Comparison of ENCODE assay signal across 8 cellular contexts in the genomic region with DNA sequence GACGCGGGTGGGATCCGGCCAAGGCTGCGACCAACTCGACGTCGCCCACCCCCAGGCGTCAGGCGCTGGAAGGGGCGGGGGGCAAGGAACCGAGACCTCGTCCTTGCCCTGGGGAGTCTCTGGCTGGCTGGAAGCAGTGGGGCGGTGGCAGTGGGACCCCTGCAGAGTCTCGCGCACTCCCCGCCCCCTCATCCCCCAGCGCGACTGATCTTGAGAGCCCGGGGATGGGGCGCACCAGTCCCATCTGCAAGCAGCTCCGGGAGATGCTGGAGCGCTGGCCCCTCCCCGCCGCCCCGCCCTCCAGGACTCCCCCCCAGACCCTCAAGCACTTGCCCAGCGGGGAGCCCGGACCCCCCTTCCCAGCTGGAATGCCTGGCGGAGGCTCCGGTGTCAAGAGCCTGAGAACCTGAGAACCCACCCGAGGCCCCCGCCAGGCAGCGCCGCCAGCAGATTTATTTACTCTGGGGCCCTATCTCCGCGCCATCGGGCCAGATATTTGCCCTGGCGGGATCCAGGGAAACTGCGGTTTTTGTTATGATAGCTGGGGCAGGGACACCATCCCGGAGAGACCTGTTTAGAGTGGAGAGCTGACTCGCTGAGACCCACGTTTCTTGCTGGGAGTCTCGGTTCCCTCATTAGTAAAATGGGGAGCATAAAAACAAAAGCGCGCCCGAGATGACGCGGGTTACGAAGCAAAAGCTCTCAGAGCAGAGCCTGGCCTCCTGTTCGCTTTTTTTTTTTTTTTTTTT. TPM values are rescaled to one million over a fixed set of nuclear protein-coding genes. Genes with fewer than 3 reads are reported as not detected.
DNase-seq lines count a peak whose midpoint lies in the region; ATAC-seq and TF ChIP-seq lines count a peak whose summit lies in the region.

No MANE protein-coding gene starts in this region.

- peak; percentile 70 to 76 for ATAC-seq in activated T-cell treated with anti-CD3 and anti-CD28 coated beads, Interleukin-2, amount 50 U/mL, for 4 hours
- ATAC-seq in HG02678 (IDR thresholded peaks at IDR 0.05; ENCODE audit: unreplicated experiment): no peak

- peaks cover 17% of the 10 kb centered on the region for H3K9me3 Mint-ChIP-seq in activated T-cell treated with anti-CD3 and anti-CD28 coated beads, Interleukin-2, amount 50 U/mL, for 4 hours

- CTCF ChIA-PET in RWPE1 (lab: Yijun Ruan, JAX): interaction anchor here (0.7 to 1.5 kb wide), 6 partner anchors 13 to 716 kb away, joined by 3 to 5 read pairs (median 3); no protein-coding TSS in a partner anchor

- peaks cover 8% of the 10 kb centered on the region for H3K4me1 Mint-ChIP-seq in activated T-cell treated with anti-CD3 and anti-CD28 coated beads, Interleukin-2, amount 50 U/mL, for 4 hours (ENCODE audit: low read depth)

- H3K27me3 Mint-ChIP-seq in activated T-cell treated with anti-CD3 and anti-CD28 coated beads, Interleukin-2, amount 50 U/mL, for 4 hours (ENCODE audit: low read depth): peaks cover 43% of the 10 kb centered on the region

- H3K36me3 Mint-ChIP-seq in activated T-cell treated with anti-CD3 and anti-CD28 coated beads, Interleukin-2, amount 50 U/mL, for 4 hours (ENCODE audit: insufficient read depth): peaks cover 7% of the 10 kb centered on the region

- peak overlapping the region; percentile 74 for H3K4me3 Mint-ChIP-seq in activated T-cell treated with anti-CD3 and anti-CD28 coated beads, Interleukin-2, amount 50 U/mL, for 4 hours

- DNase-seq in activated T-cell treated with anti-CD3 and anti-CD28 coated beads, Interleukin-2, amount 50 U/mL, for 4 hours: no peak
- no peak for DNase-seq in activated T-cell treated with anti-CD3 and anti-CD28 coated beads for 4 hours
- DNase-seq in RWPE1 (ENCODE audit: low spot score): peak; percentile 64
- no peak for DNase-seq in fibroblast of the aortic adventitia (ENCODE audit: low read depth)
- DNase-seq in stimulated activated naive CD4-positive, alpha-beta T cell treated with Interleukin-2 at 50 U/mL for 16 hours (lab: John Stamatoyannopoulos, UW): peak; percentile 8
- no peak for DNase-seq in COLO829 (ENCODE audit: low spot score)
- no peak for DNase-seq in stimulated activated CD4-positive, alpha-beta T cell treated with anti-CD3 and anti-CD28 coated beads, Interleukin-4, amount 100 ng/mL, for 4 hours

- POLR2A ChIA-PET in RWPE1 (lab: Yijun Ruan, JAX; ENCODE audit: low non-redundant PET): no interaction called here

- TF ChIP-seq CTCF in RWPE1 (conservative IDR thresholded peaks at IDR 0.05; ENCODE audit: low read depth): no peak
- TF ChIP-seq CTCF in fibroblast of the aortic adventitia (IDR thresholded peaks at IDR 0.05; ENCODE audit: insufficient read depth, low read length): peak; percentile 29

- no peak overlapping the region for H3K27ac ChIP-seq in RWPE1

- H3K4me3 ChIP-seq in fibroblast of the aortic adventitia (ENCODE audit: low read depth, low read length): peak overlapping the region; percentile 42

RNA-seq across cellular contexts. Expression of gene PRRT1B, which starts 1.2 kb away (rescaled TPM):
- total RNA-seq in activated T-cell treated with anti-CD3 and anti-CD28 coated beads, Interleukin-2, amount 50 U/mL, for 4 hours: not detected
- not detected in 2 replicates for total RNA-seq in fibroblast of the aortic adventitia (ENCODE audit: low replicate concordance)

RNA-seq across cellular contexts. Expression of gene UCK1, which starts 15.4 kb away (rescaled TPM):
- total RNA-seq in activated T-cell treated with anti-CD3 and anti-CD28 coated beads, Interleukin-2, amount 50 U/mL, for 4 hours: 10 to 100 TPM; 21.1 to 23.3 (median 22.9) TPM
- 18.5 and 24.6 TPM in 2 replicates for total RNA-seq in fibroblast of the aortic adventitia (ENCODE audit: low replicate concordance)

RNA-seq across cellular contexts. Expression of gene POMT1, which starts 43.8 kb away (rescaled TPM):
- total RNA-seq in activated T-cell treated with anti-CD3 and anti-CD28 coated beads, Interleukin-2, amount 50 U/mL, for 4 hours: 10 to 100 TPM; 14.0 to 20.0 (median 16.5) TPM
- total RNA-seq in fibroblast of the aortic adventitia (ENCODE audit: low replicate concordance): 24.2 and 98.5 TPM in 2 replicates

Comparison
In these comparisons a context has a peak if more than half of its experiments do, and no peak if none do; other contexts are left out.
1. DNase-seq: peak in RWPE1 (single experiment) and stimulated activated naive CD4-positive, alpha-beta T cell treated with Interleukin-2 at 50 U/mL for 16 hours (single experiment); none in activated T-cell treated with anti-CD3 and anti-CD28 coated beads, Interleukin-2, amount 50 U/mL, for 4 hours (single experiment), activated T-cell treated with anti-CD3 and anti-CD28 coated beads for 4 hours (single experiment), fibroblast of the aortic adventitia (single experiment), COLO829 (single experiment) and stimulated activated CD4-positive, alpha-beta T cell treated with anti-CD3 and anti-CD28 coated beads, Interleukin-4, amount 100 ng/mL, for 4 hours (0 of 2).